In the genomic region with DNA sequence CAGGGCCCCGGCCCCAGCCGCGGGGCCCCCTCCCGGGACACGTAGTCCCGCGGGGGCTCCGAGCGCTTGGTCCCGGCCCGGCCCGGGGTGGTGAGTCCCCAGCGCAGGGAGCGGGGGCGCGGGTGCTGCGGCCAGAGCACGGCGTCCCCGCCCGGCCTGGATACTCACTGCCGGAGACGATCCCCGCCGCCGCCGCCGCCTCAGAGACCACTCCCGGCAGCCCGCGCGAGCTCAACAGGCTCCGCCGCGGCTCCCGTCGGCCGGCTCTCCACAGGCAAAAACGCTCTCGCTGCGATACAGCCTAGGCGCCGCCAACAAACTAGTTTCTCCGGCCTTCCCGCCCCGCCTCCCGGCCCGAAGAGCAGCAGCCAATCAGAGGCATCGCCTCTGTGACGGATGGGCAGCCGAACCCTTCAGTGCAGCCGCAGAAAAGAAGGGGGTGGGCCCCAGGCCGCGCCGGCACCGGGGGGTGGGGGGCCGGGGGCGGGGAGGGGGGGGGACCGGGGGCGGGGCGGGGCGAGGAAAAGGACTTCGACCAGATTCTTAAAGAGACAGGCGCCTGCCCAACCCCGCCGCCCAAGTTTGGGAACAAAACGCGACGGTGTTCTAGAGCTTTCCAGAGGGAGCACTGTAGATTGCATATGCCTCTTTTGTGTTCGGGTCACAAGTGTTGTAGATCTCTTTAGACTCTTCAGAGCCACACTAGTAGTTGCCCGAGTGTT, we compare ENCODE assay signal across 8 cellular contexts. TPM values are rescaled to one million over a fixed set of nuclear protein-coding genes. Genes with fewer than 3 reads are reported as not detected.
DNase-seq lines count a peak whose midpoint lies in the region; ATAC-seq and TF ChIP-seq lines count a peak whose summit lies in the region.

A gene with protein sequence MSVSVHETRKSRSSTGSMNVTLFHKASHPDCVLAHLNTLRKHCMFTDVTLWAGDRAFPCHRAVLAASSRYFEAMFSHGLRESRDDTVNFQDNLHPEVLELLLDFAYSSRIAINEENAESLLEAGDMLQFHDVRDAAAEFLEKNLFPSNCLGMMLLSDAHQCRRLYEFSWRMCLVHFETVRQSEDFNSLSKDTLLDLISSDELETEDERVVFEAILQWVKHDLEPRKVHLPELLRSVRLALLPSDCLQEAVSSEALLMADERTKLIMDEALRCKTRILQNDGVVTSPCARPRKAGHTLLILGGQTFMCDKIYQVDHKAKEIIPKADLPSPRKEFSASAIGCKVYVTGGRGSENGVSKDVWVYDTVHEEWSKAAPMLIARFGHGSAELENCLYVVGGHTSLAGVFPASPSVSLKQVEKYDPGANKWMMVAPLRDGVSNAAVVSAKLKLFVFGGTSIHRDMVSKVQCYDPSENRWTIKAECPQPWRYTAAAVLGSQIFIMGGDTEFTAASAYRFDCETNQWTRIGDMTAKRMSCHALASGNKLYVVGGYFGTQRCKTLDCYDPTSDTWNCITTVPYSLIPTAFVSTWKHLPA (minus strand): TSS at position 328 of the 722 bp plus-strand sequence. CDS start 25,115 bp downstream, outside the sequence.

- H3K4me2 ChIP-seq in mesenchymal stem cell (ENCODE audit: low read length, poor library complexity, severe bottlenecking), result peak within 1 kb of the TSS; percentile 86

- H3K27me3 Mint-ChIP-seq in effector memory CD8-positive, alpha-beta T cell, result peaks cover 9 to 16% of the 10 kb centered on the region in 2 donors

- H3K9ac ChIP-seq in mesenchymal stem cell (ENCODE audit: low read length), result peak within 1 kb of the TSS; percentile 82

- no peak within 1 kb of the TSS for H3K14ac ChIP-seq in mesenchymal stem cell (ENCODE audit: low read length in 2 of 2)

- peak; percentile 93 for ATAC-seq in effector memory CD8-positive, alpha-beta T cell (replicated peaks)

- H3K27me3 ChIP-seq in mesenchymal stem cell (ENCODE audit: control insufficient read depth in 1 of 2, insufficient read depth in 1 of 2, low read length in 2 of 2), result peaks cover 0 to 17% of the 10 kb centered on the region in 2 experiments

- peak within 1 kb of the TSS; percentile 1 for H4K8ac ChIP-seq in mesenchymal stem cell (ENCODE audit: low read length)

- peak within 1 kb of the TSS; percentile 92 for H2AFZ ChIP-seq in mesenchymal stem cell (ENCODE audit: low read depth, low read length)

- no peaks in the 10 kb centered on the region for H3K9me3 Mint-ChIP-seq in effector memory CD8-positive, alpha-beta T cell

- H2AK5ac ChIP-seq in mesenchymal stem cell (ENCODE audit: low read length, severe bottlenecking), result no peak within 1 kb of the TSS

- peaks cover 12% of the 10 kb centered on the region for H3K4me1 ChIP-seq in mesenchymal stem cell (ENCODE audit: control insufficient read depth, insufficient read depth, low read depth, low read length)

- H4K91ac ChIP-seq in mesenchymal stem cell (ENCODE audit: low read length), result no peak within 1 kb of the TSS

- H3K36me3 Mint-ChIP-seq in effector memory CD8-positive, alpha-beta T cell (ENCODE audit: insufficient read depth), result peaks cover 10% of the 10 kb centered on the region

- peaks cover 26% of the 10 kb centered on the region for H3K79me1 ChIP-seq in mesenchymal stem cell (replicated peaks; ENCODE audit: low read length, poor library complexity, severe bottlenecking)

- peak; percentile 78 for DNase-seq in CMK (ENCODE audit: low read depth)
- DNase-seq in GM20000 (ENCODE audit: low spot score), result peak; percentile 99
- DNase-seq in HS-5 (ENCODE audit: low read depth), result peak; percentile 51
- DNase-seq in NK-92 (lab: John Stamatoyannopoulos, UW; ENCODE audit: unreplicated experiment), result peak; percentile 33
- peak; percentile 81 to 87 for DNase-seq in activated CD8-positive, alpha-beta memory T cell treated with anti-CD3 and anti-CD28 coated beads for 4 hours (ENCODE audit: low read depth in 2 of 2)
- DNase-seq in effector memory CD8-positive, alpha-beta T cell, result peak; percentile 88 to 90 (median 88)
- DNase-seq in mesenchymal stem cell, result peak; percentile 95
- DNase-seq in stimulated activated CD8-positive, alpha-beta memory T cell treated with anti-CD3 and anti-CD28 coated beads, Interleukin-12 subunit alpha, Interleukin-12 subunit beta, amount 100 ng/mL, for 24 hours (ENCODE audit: extremely low read depth), result peak; percentile 80

- peak within 1 kb of the TSS; percentile 88 to 91 for H3K4me3 Mint-ChIP-seq in effector memory CD8-positive, alpha-beta T cell

- no peak for TF ChIP-seq CTCF in GM20000 (IDR thresholded peaks at IDR 0.05; ENCODE audit: extremely low read depth, missing control alignments)

- H2BK5ac ChIP-seq in mesenchymal stem cell (ENCODE audit: low read depth, low read length, poor library complexity, severe bottlenecking), result no peak within 1 kb of the TSS

- H2BK120ac ChIP-seq in mesenchymal stem cell (ENCODE audit: low read depth, low read length), result no peak within 1 kb of the TSS

- WGBS in mesenchymal stem cell, result under 1% methylated on average over 46 of the region's 71 CpGs

- H3K27ac ChIP-seq in mesenchymal stem cell (ENCODE audit: low read length, poor library complexity, severe bottlenecking), result no peak within 1 kb of the TSS

- peaks cover 27 to 34% of the 10 kb centered on the region in 2 donors for H3K4me1 Mint-ChIP-seq in effector memory CD8-positive, alpha-beta T cell (ENCODE audit: low read depth in 2 of 2)

- H3K4me3 ChIP-seq in mesenchymal stem cell (ENCODE audit: insufficient read depth in 1 of 2, low read depth in 1 of 2, low read length in 2 of 2), result peak within 1 kb of the TSS; percentile 78 to 88

- no peaks in the 10 kb centered on the region for H3K9me3 ChIP-seq in mesenchymal stem cell (ENCODE audit: control insufficient read depth, low read length)

- peak within 1 kb of the TSS; percentile 89 for H2BK15ac ChIP-seq in mesenchymal stem cell (ENCODE audit: low read depth, poor library complexity, severe bottlenecking)

- peak within 1 kb of the TSS in 1 of 2 experiments; percentile 70 for H3K4ac ChIP-seq in mesenchymal stem cell (ENCODE audit: low read depth in 1 of 2, low read length in 2 of 2)

- no peak within 1 kb of the TSS for H3K23ac ChIP-seq in mesenchymal stem cell (ENCODE audit: low read length in 2 of 2)

- H2BK12ac ChIP-seq in mesenchymal stem cell (ENCODE audit: low read length in 2 of 2), result peak within 1 kb of the TSS in 1 of 2 experiments; percentile 60

- peak within 1 kb of the TSS in 1 of 2 experiments; percentile 64 for H3K18ac ChIP-seq in mesenchymal stem cell (ENCODE audit: low read depth in 1 of 2, low read length in 2 of 2)

- no peaks in the 10 kb centered on the region for H3K36me3 ChIP-seq in mesenchymal stem cell (ENCODE audit: control insufficient read depth in 1 of 2, insufficient read depth in 2 of 2, low read depth in 1 of 2, low read length in 2 of 2)

- H3K27ac Mint-ChIP-seq in effector memory CD8-positive, alpha-beta T cell, result peak within 1 kb of the TSS; percentile 80 to 86

RNA-seq across cellular contexts. Expression of the gene that starts here (rescaled TPM):
- 1.3 TPM for polyA plus RNA-seq in mesenchymal stem cell (2013, experiment 1 of 2)
- polyA plus RNA-seq in mesenchymal stem cell (2013, experiment 2 of 2), result 1.3 TPM

Comparison
In these comparisons a context has a peak if more than half of its experiments do, and no peak if none do; other contexts are left out.
1. DNase-seq: peak in every context shown above with its lines; median percentile 99 in GM20000; 95 in mesenchymal stem cell; 88 in effector memory CD8-positive, alpha-beta T cell; 84 in activated CD8-positive, alpha-beta memory T cell treated with anti-CD3 and anti-CD28 coated beads for 4 hours; 80 in stimulated activated CD8-positive, alpha-beta memory T cell treated with anti-CD3 and anti-CD28 coated beads, Interleukin-12 subunit alpha, Interleukin-12 subunit beta, amount 100 ng/mL, for 24 hours; 78 in CMK; 51 in HS-5; 33 in NK-92.